Comparison of ENCODE assay signal across 1 cellular context in the genomic region with DNA sequence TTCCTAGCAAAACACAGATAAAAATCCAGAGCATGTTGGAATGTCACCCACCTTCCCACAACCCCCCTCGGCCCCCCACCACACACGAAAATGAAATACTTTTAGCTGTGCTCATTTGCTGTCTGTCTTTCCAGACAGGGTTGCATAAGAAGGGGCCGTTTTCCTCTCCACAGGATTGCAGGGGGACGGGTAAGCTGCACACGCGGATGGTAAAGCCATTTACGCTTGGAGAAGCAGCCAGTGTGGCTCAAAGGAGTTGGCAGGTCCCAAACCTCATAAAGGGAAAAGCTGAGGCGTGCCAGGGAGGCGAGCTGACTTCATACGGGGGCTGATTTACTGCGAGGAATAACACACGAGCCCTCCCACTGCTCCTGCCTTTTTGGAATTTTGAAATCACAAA.
TF ChIP-seq lines count a peak whose summit lies in the region.

No MANE protein-coding gene starts in this region.

TF ChIP-seq in WTC11, 78 proteins besides CTCF, POLR2A, EP300 and RAD21 (continued from another document):
- TF ChIP-seq, protein P1, sequence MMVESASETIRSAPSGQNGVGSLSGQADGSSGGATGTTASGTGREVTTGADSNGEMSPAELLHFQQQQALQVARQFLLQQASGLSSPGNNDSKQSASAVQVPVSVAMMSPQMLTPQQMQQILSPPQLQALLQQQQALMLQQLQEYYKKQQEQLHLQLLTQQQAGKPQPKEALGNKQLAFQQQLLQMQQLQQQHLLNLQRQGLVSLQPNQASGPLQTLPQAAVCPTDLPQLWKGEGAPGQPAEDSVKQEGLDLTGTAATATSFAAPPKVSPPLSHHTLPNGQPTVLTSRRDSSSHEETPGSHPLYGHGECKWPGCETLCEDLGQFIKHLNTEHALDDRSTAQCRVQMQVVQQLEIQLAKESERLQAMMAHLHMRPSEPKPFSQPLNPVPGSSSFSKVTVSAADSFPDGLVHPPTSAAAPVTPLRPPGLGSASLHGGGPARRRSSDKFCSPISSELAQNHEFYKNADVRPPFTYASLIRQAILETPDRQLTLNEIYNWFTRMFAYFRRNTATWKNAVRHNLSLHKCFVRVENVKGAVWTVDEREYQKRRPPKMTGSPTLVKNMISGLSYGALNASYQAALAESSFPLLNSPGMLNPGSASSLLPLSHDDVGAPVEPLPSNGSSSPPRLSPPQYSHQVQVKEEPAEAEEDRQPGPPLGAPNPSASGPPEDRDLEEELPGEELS (CRISPR knock-in tag; IDR thresholded peaks at IDR 0.05), result no peak
- TF ChIP-seq ZNF232 (CRISPR knock-in tag; IDR thresholded peaks at IDR 0.05) (no peak), ATF1 (CRISPR knock-in tag; IDR thresholded peaks at IDR 0.05) (no peak), MYBL2 (CRISPR knock-in tag; IDR thresholded peaks at IDR 0.05) (no peak)
- TF ChIP-seq, protein P2, sequence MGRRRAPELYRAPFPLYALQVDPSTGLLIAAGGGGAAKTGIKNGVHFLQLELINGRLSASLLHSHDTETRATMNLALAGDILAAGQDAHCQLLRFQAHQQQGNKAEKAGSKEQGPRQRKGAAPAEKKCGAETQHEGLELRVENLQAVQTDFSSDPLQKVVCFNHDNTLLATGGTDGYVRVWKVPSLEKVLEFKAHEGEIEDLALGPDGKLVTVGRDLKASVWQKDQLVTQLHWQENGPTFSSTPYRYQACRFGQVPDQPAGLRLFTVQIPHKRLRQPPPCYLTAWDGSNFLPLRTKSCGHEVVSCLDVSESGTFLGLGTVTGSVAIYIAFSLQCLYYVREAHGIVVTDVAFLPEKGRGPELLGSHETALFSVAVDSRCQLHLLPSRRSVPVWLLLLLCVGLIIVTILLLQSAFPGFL (CRISPR knock-in tag; IDR thresholded peaks at IDR 0.05; ENCODE audit: borderline replicate concordance), result no peak
